ENCODE assay signal across 17 cellular contexts in the genomic region with DNA sequence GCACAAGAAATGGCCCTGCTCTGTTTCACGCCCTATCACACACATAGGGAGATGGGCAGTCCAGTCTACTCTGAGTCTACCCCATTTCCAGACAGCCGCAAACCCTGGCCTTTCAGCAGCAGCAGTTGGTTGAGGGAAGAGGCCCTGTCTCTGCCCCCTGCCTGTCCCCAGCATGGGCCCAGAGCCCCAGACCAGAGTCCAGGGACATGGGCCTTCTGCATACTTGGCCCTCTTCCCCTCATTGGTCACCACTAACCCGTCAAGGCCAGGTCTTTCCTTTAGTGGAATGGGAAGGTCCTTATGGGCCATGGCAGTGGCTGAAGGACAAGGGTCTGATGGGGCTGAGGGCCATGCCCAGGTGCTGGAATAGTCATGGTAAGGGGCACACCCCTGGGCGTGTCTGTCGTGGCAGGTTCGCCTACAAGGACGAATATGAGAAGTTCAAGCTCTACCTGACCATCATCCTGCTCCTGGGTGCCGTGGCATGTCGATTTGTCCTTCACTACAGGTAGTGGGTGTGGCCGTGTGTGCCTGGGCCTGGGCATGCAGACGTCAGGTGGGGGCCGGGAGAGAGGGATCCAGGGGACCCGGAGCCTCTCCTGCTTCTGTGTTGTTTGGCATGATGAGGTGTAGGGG.
"Had no signal": no experiment of that assay in that cellular context is flagged by ENCODE, and none has a peak within 500 bp of the region (broad histone marks: within the 10 kb centered on the region; RNA-seq: fewer than 3 reads in every experiment).

No MANE protein-coding gene starts in this region.

- DNase-seq: activated CD4-positive, CD25-positive, alpha-beta regulatory T cell; activated CD8-positive, alpha-beta memory T cell treated with anti-CD3 and anti-CD28 coated beads, Interleukin-2, amount 10 ng/mL, durations not matched to agents 7 days and 5 days; activated effector memory CD4-positive, alpha-beta T cell treated with Interleukin-2 at 50 U/mL for 16 hours; activated naive CD4-positive, alpha-beta T cell treated with anti-CD3 and anti-CD28 coated beads, Interleukin-2, amount 50 U/mL, for 16 hours; adrenal gland; endodermal cell; foreskin fibroblast; left cardiac atrium; mesendoderm; naive thymus-derived CD8-positive, alpha-beta T cell; stimulated activated CD4-positive, alpha-beta T cell treated with anti-CD3 and anti-CD28 coated beads, Interleukin-4, amount 100 ng/mL, for 1 hour; stomach had no signal

- H3K27me3 Mint-ChIP-seq: activated CD8-positive, alpha-beta memory T cell treated with anti-CD3 and anti-CD28 coated beads, Interleukin-2, amount 10 ng/mL, durations not matched to agents 7 days and 5 days; naive thymus-derived CD8-positive, alpha-beta T cell; type B pancreatic cell had no signal

- ATAC-seq: activated CD8-positive, alpha-beta memory T cell treated with anti-CD3 and anti-CD28 coated beads, Interleukin-2, amount 10 ng/mL, durations not matched to agents 7 days and 5 days; left cardiac atrium; naive thymus-derived CD8-positive, alpha-beta T cell; sciatic nerve had no signal

- H3K4me1 ChIP-seq: parathyroid adenoma had no signal

- H3K79me2 ChIP-seq: parathyroid adenoma had no signal

- H3K4me3 ChIP-seq: adrenal gland, smooth muscle cell, stomach had no signal

- H3K4me2 ChIP-seq: smooth muscle cell had no signal

- H2AFZ ChIP-seq: parathyroid adenoma had no signal

- H3K27ac ChIP-seq: adrenal gland, epithelial cell of prostate, parathyroid adenoma had no signal

- H3K36me3 ChIP-seq: adrenal gland had no signal

- H3K27ac Mint-ChIP-seq: activated CD8-positive, alpha-beta memory T cell treated with anti-CD3 and anti-CD28 coated beads, Interleukin-2, amount 10 ng/mL, durations not matched to agents 7 days and 5 days; endodermal cell; type B pancreatic cell had no signal

- H3K4me3 Mint-ChIP-seq: activated CD8-positive, alpha-beta memory T cell treated with anti-CD3 and anti-CD28 coated beads, Interleukin-2, amount 10 ng/mL, durations not matched to agents 7 days and 5 days; endodermal cell; naive thymus-derived CD8-positive, alpha-beta T cell; type B pancreatic cell had no signal

- H3K9me3 ChIP-seq: adrenal gland, stomach had no signal

- H3K9me3 Mint-ChIP-seq: endodermal cell; naive thymus-derived CD8-positive, alpha-beta T cell; type B pancreatic cell had no signal

- H3K9ac ChIP-seq: parathyroid adenoma had no signal

- H3K27me3 ChIP-seq: adrenal gland, stomach had no signal
